15 cellular contexts compared by ENCODE assay signal in the genomic region with DNA sequence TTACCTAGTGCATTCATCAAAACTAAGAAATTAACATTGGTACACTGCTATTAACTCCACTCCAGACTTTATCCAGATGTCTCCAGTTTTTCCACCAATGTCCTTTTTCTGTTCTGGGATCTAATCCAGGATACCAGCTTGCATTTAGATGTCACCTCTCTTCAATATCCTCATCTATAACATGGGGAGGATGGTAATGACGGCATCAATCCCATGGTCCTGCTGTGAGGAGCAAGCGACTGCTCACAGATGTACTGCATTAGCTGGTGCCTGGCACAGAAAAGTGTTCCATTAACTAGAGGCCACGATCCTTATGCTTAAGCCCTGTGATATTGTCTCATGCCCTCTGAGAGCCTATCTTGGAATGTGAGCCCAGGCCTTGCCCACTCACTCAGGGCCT. TPM values are rescaled to one million over a fixed set of nuclear protein-coding genes. Genes with fewer than 3 reads are reported as not detected.
DNase-seq lines count a peak whose midpoint lies in the region; ATAC-seq and TF ChIP-seq lines count a peak whose summit lies in the region.
"Had no signal": no experiment of that assay in that cellular context is flagged by ENCODE, and none has a peak within 500 bp of the region (broad histone marks: within the 10 kb centered on the region; RNA-seq: fewer than 3 reads in every experiment).

No MANE protein-coding gene starts in this region.

- peaks cover 38% of the 10 kb centered on the region for H3K4me1 Mint-ChIP-seq in brain

- intact Hi-C loops in psoas muscle (cut with DNase I) = no loop called here

- peak overlapping the region in 3 of 5 experiments; percentile 55 to 85 (median 66) for H3K27ac Mint-ChIP-seq in brain
- H3K27ac Mint-ChIP-seq: CD4-positive, alpha-beta memory T cell; H9 had no signal

- H3K27ac ChIP-seq in psoas muscle = no peak overlapping the region
- H3K27ac ChIP-seq: C4-2B had no signal

- DNase-seq in NCI-H524 (lab: John Stamatoyannopoulos, UW) (peak; percentile 27 to 51), NCI-H524 treated with DMSO at 0.1 percent for 48 hours (lab: John Stamatoyannopoulos, UW) (no peak), NCI-H446 (lab: John Stamatoyannopoulos, UW) (peak; percentile 86 to 90), superior temporal gyrus (ENCODE audit: extremely low spot score) (peak; percentile 12), NCI-H2107 treated with DMSO at 0.1 percent for 48 hours (lab: John Stamatoyannopoulos, UW; ENCODE audit: unreplicated experiment) (no peak), psoas muscle (no peak)
- DNase-seq: ACHN; CD4-positive, alpha-beta memory T cell; DND-41; GDM1; GOT3; H9 had no signal

- TF ChIP-seq CTCF in brain (conservative IDR thresholded peaks at IDR 0.05) (no peak), psoas muscle (IDR thresholded peaks at IDR 0.05) (no peak)

- peaks cover 8 to 24% (median 18%) of the 10 kb centered on the region in 5 experiments for H3K9me3 Mint-ChIP-seq in brain

- 87 to 89% (median 88%) methylated on average over 3 of the region's 3 CpGs for WGBS in psoas muscle, 3 donors

- ATAC-seq in GM21367 (IDR thresholded peaks at IDR 0.05; ENCODE audit: unreplicated experiment) = no peak
- no peak for ATAC-seq in psoas muscle

- no peaks in the 10 kb centered on the region for H3K27me3 ChIP-seq in psoas muscle (ENCODE audit: insufficient read depth in 3 of 3, low read length in 2 of 3)

- no peaks in the 10 kb centered on the region for H3K36me3 Mint-ChIP-seq in brain
- H3K36me3 Mint-ChIP-seq: CD4-positive, alpha-beta memory T cell had no signal

- H3K9me3 ChIP-seq in psoas muscle = no peaks in the 10 kb centered on the region

- no peak overlapping the region for H3K4me3 ChIP-seq in psoas muscle

- H3K27me3 Mint-ChIP-seq in brain = peaks cover 6% of the 10 kb centered on the region

- H3K36me3 ChIP-seq in psoas muscle (ENCODE audit: insufficient read depth in 1 of 2, low read depth in 1 of 2) = no peaks in the 10 kb centered on the region

- H3K4me1 ChIP-seq in psoas muscle = no peaks in the 10 kb centered on the region

- no peak overlapping the region for H3K4me3 Mint-ChIP-seq in brain
- H3K4me3 Mint-ChIP-seq: CD4-positive, alpha-beta memory T cell; H9 had no signal

RNA-seq across cellular contexts. Expression of gene CALM1, which starts 53.8 kb away (rescaled TPM):
- 668 TPM for polyA plus RNA-seq in brain (ENCODE audit: insufficient read depth, low read depth, low replicate concordance)
- 1,000 to 10,000 TPM in 1 of 4 donors, 100 to 1,000 TPM in 3; 460 to 1,593 (median 666) TPM for total RNA-seq in psoas muscle
- polyA plus RNA-seq in psoas muscle = 1,000 to 10,000 TPM in 1 of 3 donors, 100 to 1,000 TPM in 2; 559 to 1,064 (median 580) TPM

Comparison
In these comparisons a context has a peak if more than half of its experiments do, and no peak if none do; other contexts are left out.
1. DNase-seq: peak in NCI-H524 (2 of 2), NCI-H446 (2 of 2) and superior temporal gyrus (single experiment); none in NCI-H524 treated with DMSO at 0.1 percent for 48 hours (single experiment), NCI-H2107 treated with DMSO at 0.1 percent for 48 hours (single experiment) and psoas muscle (0 of 2).